Comparison of ENCODE assay signal across 30 cellular contexts in genomic region chr16:74756203-74756602, GRCh38. TPM values are rescaled to one million over a fixed set of nuclear protein-coding genes. Genes with fewer than 3 reads are reported as not detected.
A peak's percentile ranks its signal among the peaks of the same experiment; 100 is the strongest.
DNase-seq lines count a peak whose midpoint lies in the region; ATAC-seq, FAIRE-seq and TF ChIP-seq lines count a peak whose summit lies in the region.
"Had no signal": no experiment of that assay in that cellular context is flagged by ENCODE, and none has a peak within 500 bp of the region (broad histone marks: within the 10 kb centered on the region; RNA-seq: fewer than 3 reads in every experiment).

No MANE protein-coding gene starts in this region.

- H2BK120ac ChIP-seq in H9 (ENCODE audit: low read depth, low read length, poor library complexity, severe bottlenecking) (no peak overlapping the region), mesenchymal stem cell (ENCODE audit: low read depth, low read length) (no peak overlapping the region)

- H4K20me1 ChIP-seq in H9 (ENCODE audit: control insufficient read depth, insufficient read depth, insufficient read length) (no peaks in the 10 kb centered on the region), K562 (replicated peaks; ENCODE audit: control insufficient read depth, insufficient read depth, low read length) (peaks cover 5% of the 10 kb centered on the region; the same call in 1 of the 2 replicates)
- H4K20me1 ChIP-seq: BLaER1 had no signal

- no peak overlapping the region for H3K4ac ChIP-seq in H9 (ENCODE audit: low read depth, low read length)
- H3K4ac ChIP-seq in mesenchymal stem cell (ENCODE audit: low read depth in 1 of 2, low read length in 2 of 2), result no peak overlapping the region

- H4K5ac ChIP-seq in H9 (ENCODE audit: insufficient read length, low read depth, low read length), result no peak overlapping the region

- H2AFZ ChIP-seq in H9 (ENCODE audit: low read length), result no peak overlapping the region
- H2AFZ ChIP-seq in K562 (ENCODE audit: low read depth, low read length), result no peak overlapping the region
- no peak overlapping the region for H2AFZ ChIP-seq in mesenchymal stem cell (ENCODE audit: low read depth, low read length)

- no TSS peak for BruUV-seq in K562 (replicated peaks; lab: Mats Ljungman, UMichigan)

- H3K36me3 ChIP-seq in K562 (ENCODE audit: control insufficient read depth, insufficient read depth, low read length) (no peaks in the 10 kb centered on the region), mesenchymal stem cell (ENCODE audit: control insufficient read depth in 1 of 2, insufficient read depth in 2 of 2, low read depth in 1 of 2, low read length in 2 of 2) (no peaks in the 10 kb centered on the region)
- H3K36me3 ChIP-seq: BLaER1 had no signal

- FAIRE-seq in K562 (lab: Jason Lieb, UNC), result no peak
- FAIRE-seq: A204.1, D721Med, GM18507, HTR-8/SVneo had no signal

- H3K9ac ChIP-seq in H9 (ENCODE audit: extremely low read depth, insufficient read length, low read length) (no peak overlapping the region), K562 (ENCODE audit: insufficient read depth in 1 of 2, low read depth in 2 of 2, low read length in 2 of 2) (no peak overlapping the region), mesenchymal stem cell (ENCODE audit: low read length) (no peak overlapping the region)
- H3K9ac ChIP-seq: BLaER1 had no signal

- H3K36me3 Mint-ChIP-seq in H9 (ENCODE audit: insufficient read depth in 1 of 3, low read depth in 3 of 3), result peaks cover 0 to 14% (median 0%) of the 10 kb centered on the region in 3 experiments; a peak in 3 of 7 replicates
- H3K36me3 Mint-ChIP-seq: CD4-positive, CD25-positive, alpha-beta regulatory T cell had no signal

- intact Hi-C loops in K562 (cut with micrococcal nuclease) (no loop called here), lower leg skin (cut with DNase I; ENCODE audit: low total_unique reads) (no loop called here)

- H3K9me3 ChIP-seq in H9 (ENCODE audit: control insufficient read depth, low read depth, low read length), result no peaks in the 10 kb centered on the region
- no peaks in the 10 kb centered on the region for H3K9me3 ChIP-seq in K562 (replicated peaks; ENCODE audit: control insufficient read depth, insufficient read depth, low read depth, low read length)
- H3K9me3 ChIP-seq in mesenchymal stem cell (ENCODE audit: control insufficient read depth, low read length), result no peaks in the 10 kb centered on the region
- H3K9me3 ChIP-seq: BLaER1 had no signal

- H3K79me2 ChIP-seq in H9 (ENCODE audit: insufficient read depth, low read length) (no peaks in the 10 kb centered on the region; the same call in 1 of the 2 replicates), K562 (ENCODE audit: control insufficient read depth, insufficient read depth, low read length) (no peaks in the 10 kb centered on the region)

- POLR2A ChIA-PET in K562 (lab: Yijun Ruan, JAX), result no interaction called here

- H3K14ac ChIP-seq in H9 (ENCODE audit: insufficient read depth, low read length), result peak overlapping the region; percentile 65; the same call in 1 of the 2 replicates
- peak overlapping the region in 1 of 2 experiments; percentile 36 for H3K14ac ChIP-seq in mesenchymal stem cell (ENCODE audit: low read length in 2 of 2)

- no peaks in the 10 kb centered on the region for H3K9me1 ChIP-seq in K562 (ENCODE audit: control insufficient read depth, insufficient read depth, low read length)

- H3K4me3 Mint-ChIP-seq in H9, result no peak overlapping the region
- H3K4me3 Mint-ChIP-seq: CD4-positive, CD25-positive, alpha-beta regulatory T cell had no signal

- H3K23me2 ChIP-seq in H9 (ENCODE audit: insufficient read length, low read depth, low read length, poor library complexity, severe bottlenecking), result no peaks in the 10 kb centered on the region

- H3T11ph ChIP-seq in H9 (ENCODE audit: low read length), result no peak overlapping the region

- no peak for TF ChIP-seq RAD21 in K562 (CRISPR knock-in tag; conservative IDR thresholded peaks at IDR 0.05 in 1 of 2, IDR thresholded peaks at IDR 0.05 in 1 of 2)

- ATAC-seq in K562 (peak; percentile 85), HG03025 (IDR thresholded peaks at IDR 0.05; ENCODE audit: low FRiP score, unreplicated experiment) (no peak)

- H3K4me1 Mint-ChIP-seq in H9, result peaks cover 0 to 16% of the 10 kb centered on the region in 2 experiments; a peak in 2 of 4 replicates
- H3K4me1 Mint-ChIP-seq: CD4-positive, CD25-positive, alpha-beta regulatory T cell had no signal

- peak overlapping the region in 1 of 3 experiments; percentile 48; a peak in 1 of 7 replicates for H3K27ac Mint-ChIP-seq in H9
- H3K27ac Mint-ChIP-seq: CD4-positive, CD25-positive, alpha-beta regulatory T cell had no signal

- in situ Hi-C loops in K562 (cut with MboI), result no loop called here

- H2BK20ac ChIP-seq in H9 (ENCODE audit: low read depth, low read length, poor library complexity, severe bottlenecking), result no peak overlapping the region

- no peaks in the 10 kb centered on the region for H3K27me3 ChIP-seq in H9 (ENCODE audit: insufficient read depth, low read length)
- H3K27me3 ChIP-seq in K562 (ENCODE audit: control insufficient read depth in 2 of 2, insufficient read depth in 2 of 2, low read length in 2 of 2), result peaks cover 35 to 64% of the 10 kb centered on the region in 2 experiments; a peak in 4 of 5 replicates
- peaks cover 0 to 31% of the 10 kb centered on the region in 2 experiments for H3K27me3 ChIP-seq in mesenchymal stem cell (ENCODE audit: control insufficient read depth in 1 of 2, insufficient read depth in 1 of 2, low read length in 2 of 2)
- H3K27me3 ChIP-seq: BLaER1 had no signal

- no peak overlapping the region for H3K27ac ChIP-seq in H9 (ENCODE audit: insufficient read length, low read depth, low read length)
- no peak overlapping the region for H3K27ac ChIP-seq in K562 (ENCODE audit: extremely low read depth, low read depth, low read length)
- H3K27ac ChIP-seq in temporal lobe (ENCODE audit: low read depth, low read length), result peak overlapping the region; percentile 50
- no peak overlapping the region for H3K27ac ChIP-seq in mesenchymal stem cell (ENCODE audit: low read length, poor library complexity, severe bottlenecking)
- H3K27ac ChIP-seq: BLaER1 had no signal

- no peaks in the 10 kb centered on the region for H3K9me3 Mint-ChIP-seq in H9
- H3K9me3 Mint-ChIP-seq: CD4-positive, CD25-positive, alpha-beta regulatory T cell had no signal

- H2BK12ac ChIP-seq in H9 (ENCODE audit: insufficient read length, low read depth, low read length), result no peak overlapping the region
- H2BK12ac ChIP-seq in mesenchymal stem cell (ENCODE audit: low read length in 2 of 2), result no peak overlapping the region

- H3K79me1 ChIP-seq in H9 (ENCODE audit: insufficient read depth, low read depth, low read length, poor library complexity, severe bottlenecking) (no peaks in the 10 kb centered on the region), mesenchymal stem cell (replicated peaks; ENCODE audit: low read length, poor library complexity, severe bottlenecking) (no peaks in the 10 kb centered on the region)

- no peak overlapping the region for H3K4me2 ChIP-seq in H9 (ENCODE audit: insufficient read depth, insufficient read length, low read length)
- H3K4me2 ChIP-seq in K562 (ENCODE audit: insufficient read depth, low read length), result no peak overlapping the region
- H3K4me2 ChIP-seq in mesenchymal stem cell (ENCODE audit: low read length, poor library complexity, severe bottlenecking), result no peak overlapping the region
- H3K4me2 ChIP-seq: BLaER1 had no signal

- WGBS in H9 (ENCODE audit: extremely low coverage, insufficient read length, low lambda C conversion rate), result no CpG with 5 or more reads among the region's 6 CpGs
- WGBS in K562 (ENCODE audit: insufficient coverage, low coverage, missing lambda C conversion rate), result under 1% methylated on average over 6 of the region's 6 CpGs
- 81% methylated on average over 5 of the region's 6 CpGs for WGBS in mesenchymal stem cell
- WGBS in lower leg skin, 2 donors, result 74 to 77% methylated on average over 6 of the region's 6 CpGs

- CTCF ChIA-PET in K562 (lab: Yijun Ruan, JAX; ENCODE audit: low intra/inter-chr PET ratio), result no interaction called here

- no peaks in the 10 kb centered on the region for H3K27me3 Mint-ChIP-seq in H9 (ENCODE audit: low read depth)

- H4K91ac ChIP-seq in H9 (ENCODE audit: insufficient read length, low read depth, low read length) (no peak overlapping the region), mesenchymal stem cell (ENCODE audit: low read length) (no peak overlapping the region)

- H3K56ac ChIP-seq in H9 (ENCODE audit: insufficient read length, low read depth, low read length), result no peak overlapping the region

- H4K8ac ChIP-seq in H9 (replicated peaks; ENCODE audit: insufficient read length, low read depth, low read length), result no peak overlapping the region
- no peak overlapping the region for H4K8ac ChIP-seq in mesenchymal stem cell (ENCODE audit: low read length)

- H3K23ac ChIP-seq in H9 (ENCODE audit: insufficient read length, low read depth, low read length) (no peak overlapping the region), mesenchymal stem cell (ENCODE audit: low read length in 2 of 2) (no peak overlapping the region)

- DNase-seq in H9 (no peak), K562 (ENCODE audit: extremely low read depth in 1 of 4, low spot score in 3 of 4) (peak in 3 of 4 experiments; percentile 29 to 67 (median 38)), medulla oblongata (ENCODE audit: extremely low spot score) (peak; percentile 10), mesenchymal stem cell (no peak), germinal center (ENCODE audit: low spot score) (no peak), lower leg skin (ENCODE audit: low spot score in 2 of 2) (no peak)
- DNase-seq: CD4-positive, CD25-positive, alpha-beta regulatory T cell; GOT3; KG1; MM.1S; NCI-H1048; NCI-H1417; NCI-H1694; NCI-H2029 treated with DMSO at 0.1 percent for 48 hours; NCI-H446 treated with DMSO at 0.1 percent for 48 hours; NCI-H526; NCI-H82; NK-92 treated with Interleukin-12 subunit alpha and Interleukin-12 subunit beta, amount 100 ng/mL, for 24 hours; Right ventricle myocardium superior; RPMI8226 had no signal

- TF ChIP-seq EP300 in K562 (IDR thresholded peaks at IDR 0.05; ENCODE audit: low read length), result no peak

- TF ChIP-seq CTCF in H9 (conservative IDR thresholded peaks at IDR 0.05) (no peak), K562 (IDR thresholded peaks at IDR 0.05 in 2 of 3, conservative IDR thresholded peaks at IDR 0.05 in 1 of 3; ENCODE audit: insufficient read depth in 2 of 3, low read depth in 1 of 3, low read length in 3 of 3) (no peak), lower leg skin (IDR thresholded peaks at IDR 0.05) (no peak)

- H3K18ac ChIP-seq in H9 (ENCODE audit: insufficient read length, low read depth, low read length), result peak overlapping the region; percentile 42
- no peak overlapping the region for H3K18ac ChIP-seq in mesenchymal stem cell (ENCODE audit: low read depth in 1 of 2, low read length in 2 of 2)

- H2BK5ac ChIP-seq in H9 (ENCODE audit: insufficient read length, low read length) (no peak overlapping the region), mesenchymal stem cell (ENCODE audit: low read depth, low read length, poor library complexity, severe bottlenecking) (no peak overlapping the region)

- H3K4me3 ChIP-seq in K562 (no peak overlapping the region), mesenchymal stem cell (ENCODE audit: insufficient read depth in 1 of 2, low read depth in 1 of 2, low read length in 2 of 2) (no peak overlapping the region), lower leg skin (ENCODE audit: low read depth, poor library complexity, severe bottlenecking) (no peak overlapping the region)
- H3K4me3 ChIP-seq: BLaER1 had no signal

- H3K4me1 ChIP-seq in H9 (ENCODE audit: insufficient read depth, low read length), result no peaks in the 10 kb centered on the region
- peaks cover 0 to 6% of the 10 kb centered on the region in 2 experiments; a peak in 1 of 5 replicates for H3K4me1 ChIP-seq in K562 (replicated peaks in 1 of 2; ENCODE audit: control insufficient read depth in 2 of 2, insufficient read depth in 2 of 2, low read length in 2 of 2)
- H3K4me1 ChIP-seq in mesenchymal stem cell (ENCODE audit: control insufficient read depth, insufficient read depth, low read depth, low read length), result peaks cover 4% of the 10 kb centered on the region

- no peak overlapping the region for H2AK5ac ChIP-seq in H9 (ENCODE audit: insufficient read length, low read length)
- H2AK5ac ChIP-seq in mesenchymal stem cell (ENCODE audit: low read length, severe bottlenecking), result no peak overlapping the region

- H2BK15ac ChIP-seq in H9 (ENCODE audit: low read depth, low read length) (no peak overlapping the region), mesenchymal stem cell (ENCODE audit: low read depth, poor library complexity, severe bottlenecking) (no peak overlapping the region)

- no peak for TF ChIP-seq POLR2A in K562 (conservative IDR thresholded peaks at IDR 0.05)
- TF ChIP-seq POLR2A in lower leg skin (IDR thresholded peaks at IDR 0.05), result no peak

RNA-seq across cellular contexts. Expression of gene FA2H, which starts 18.4 kb away (rescaled TPM):
- 25.1 and 26.6 TPM in 2 replicates for total RNA-seq in H9 (2021)
- not detected in 2 replicates for total RNA-seq in K562 (2011; cell fraction: chromatin; rRNA removed; ENCODE audit: low replicate concordance)
- not detected in 2 replicates for total RNA-seq in K562 (2011; cell fraction: nucleolus; rRNA removed)
- total RNA-seq in K562 (2011; cell fraction: nucleoplasm; rRNA removed), result not detected in 2 replicates
- not detected in 2 replicates for total RNA-seq in K562 (2014; rRNA removed)
- total RNA-seq in K562 (2014; rRNA removed; fragmentation: Illumina TruSeq; extraction: Trizol), result not detected in 2 replicates
- total RNA-seq in K562 (2015; rRNA removed; fragmentation: Illumina TruSeq; extraction: Trizol), result not detected in 2 replicates
- not detected in 2 replicates for total RNA-seq in K562 (2021)
- not detected in 2 replicates for polyA plus RNA-seq in K562 (2011; rRNA removed)
- polyA plus RNA-seq in K562 (2011; cell fraction: cytosol; rRNA removed), result not detected in 2 replicates
- polyA plus RNA-seq in K562 (2011; cell fraction: nucleus; rRNA removed), result not detected in 2 replicates
- polyA plus RNA-seq in K562 (2012), result not detected in 2 replicates
- polyA plus RNA-seq in K562 (2014; fragmentation: Illumina TruSeq; extraction: Trizol), result not detected in 2 replicates
- not detected for polyA plus RNA-seq in K562 (2014; fragmentation: Nextera tagmentation; extraction: Ambion mirVana)
- polyA plus RNA-seq in K562 (2014; rRNA removed), result not detected in 2 replicates
- polyA minus RNA-seq in K562 (2011; rRNA and poly(A)+ RNA removed), result not detected in 2 replicates
- not detected in 2 replicates for polyA minus RNA-seq in K562 (2011; cell fraction: cytosol; rRNA and poly(A)+ RNA removed)
- not detected in 2 replicates for polyA minus RNA-seq in K562 (2011; cell fraction: nucleus; rRNA and poly(A)+ RNA removed)
- 0.49 TPM for total RNA-seq in temporal lobe
- not detected for polyA plus RNA-seq in mesenchymal stem cell (2013, experiment 1 of 2)
- not detected for polyA plus RNA-seq in mesenchymal stem cell (2013, experiment 2 of 2)
- total RNA-seq in lower leg skin, result 10 to 100 TPM in 1 of 4 donors, 1 to 10 TPM in 3; 4.5 to 13.7 (median 7.7) TPM
- total RNA-seq: G401, SK-MEL-5 had no signal
- polyA plus RNA-seq: AG04450; CD4-positive, CD25-positive, alpha-beta regulatory T cell had no signal

RNA-seq across cellular contexts. Expression of gene MLKL, which starts 55.5 kb away (rescaled TPM):
- 0.37 and 0.42 TPM in 2 replicates for total RNA-seq in H9 (2021)
- 4.5 and 5.4 TPM in 2 replicates for total RNA-seq in K562 (2011; cell fraction: chromatin; rRNA removed; ENCODE audit: low replicate concordance)
- total RNA-seq in K562 (2011; cell fraction: nucleolus; rRNA removed), result 2.3 and 3.6 TPM in 2 replicates
- total RNA-seq in K562 (2011; cell fraction: nucleoplasm; rRNA removed), result 3.8 and 4.8 TPM in 2 replicates
- 5.0 and 8.9 TPM in 2 replicates for total RNA-seq in K562 (2014; rRNA removed)
- total RNA-seq in K562 (2014; rRNA removed; fragmentation: Illumina TruSeq; extraction: Trizol), result 4.2 and 4.3 TPM in 2 replicates
- total RNA-seq in K562 (2015; rRNA removed; fragmentation: Illumina TruSeq; extraction: Trizol), result 5.9 and 6.1 TPM in 2 replicates
- 5.1 and 5.6 TPM in 2 replicates for total RNA-seq in K562 (2021)
- 1.9 and 5.8 TPM in 2 replicates for polyA plus RNA-seq in K562 (2011; rRNA removed)
- polyA plus RNA-seq in K562 (2011; cell fraction: cytosol; rRNA removed), result 1.0 and 2.2 TPM in 2 replicates
- 7.8 and 17.0 TPM in 2 replicates for polyA plus RNA-seq in K562 (2011; cell fraction: nucleus; rRNA removed)
- 5.6 and 7.1 TPM in 2 replicates for polyA plus RNA-seq in K562 (2012)
- 4.1 and 5.4 TPM in 2 replicates for polyA plus RNA-seq in K562 (2014; fragmentation: Illumina TruSeq; extraction: Trizol)
- 1 to 10 TPM; 1.6 to 2.1 TPM for polyA plus RNA-seq in K562 (2014; fragmentation: Nextera tagmentation; extraction: Ambion mirVana)
- 4.8 and 5.8 TPM in 2 replicates for polyA plus RNA-seq in K562 (2014; rRNA removed)
- 1.5 and 5.0 TPM in 2 replicates for polyA minus RNA-seq in K562 (2011; rRNA and poly(A)+ RNA removed)
- 1.7 and 3.9 TPM in 2 replicates for polyA minus RNA-seq in K562 (2011; cell fraction: cytosol; rRNA and poly(A)+ RNA removed)
- polyA minus RNA-seq in K562 (2011; cell fraction: nucleus; rRNA and poly(A)+ RNA removed), result 2.2 and 5.8 TPM in 2 replicates
- 0.74 TPM for total RNA-seq in temporal lobe
- 7.4 TPM for polyA plus RNA-seq in mesenchymal stem cell (2013, experiment 1 of 2)
- polyA plus RNA-seq in mesenchymal stem cell (2013, experiment 2 of 2), result 7.1 TPM
- total RNA-seq in lower leg skin, result 1 to 10 TPM; 1.9 to 4.8 (median 3.8) TPM
- total RNA-seq: G401 had no signal

Comparison
In these comparisons a context has a peak if more than half of its experiments do, and no peak if none do; other contexts are left out.
1. DNase-seq: peak in K562 (3 of 4) and medulla oblongata (single experiment); none in H9 (single experiment), mesenchymal stem cell (single experiment), germinal center (single experiment) and lower leg skin (0 of 2).